Comparison of ENCODE assay signal across 2 cellular contexts in genomic region chr1:5599541-5599940, GRCh38.
TF ChIP-seq lines count a peak whose summit lies in the region.

No MANE protein-coding gene starts in this region.

TF ChIP-seq in SK-N-SH, 30 proteins besides CTCF, POLR2A, EP300 and RAD21 (continued from another document):
- TF ChIP-seq REST (IDR thresholded peaks at IDR 0.05; ENCODE audit: low read depth, low read length) (no peak), MXI1 (IDR thresholded peaks at IDR 0.05; ENCODE audit: low read depth, low read length) (no peak), GATA2 (CRISPR knock-in tag; IDR thresholded peaks at IDR 0.05) (no peak), TEAD4 (IDR thresholded peaks at IDR 0.05; ENCODE audit: borderline replicate concordance, insufficient read depth) (no peak), NFIC (IDR thresholded peaks at IDR 0.05; ENCODE audit: borderline replicate concordance) (no peak), NRF1 (IDR thresholded peaks at IDR 0.05; ENCODE audit: low read depth, low read length) (no peak), JUND (IDR thresholded peaks at IDR 0.05) (no peak), FOXJ3 (CRISPR knock-in tag; IDR thresholded peaks at IDR 0.05) (no peak), POLR2AphosphoS5 (IDR thresholded peaks at IDR 0.05; ENCODE audit: low read depth, low read length) (no peak), USF2 (IDR thresholded peaks at IDR 0.05; ENCODE audit: borderline replicate concordance, low read depth, low read length) (no peak)
TF ChIP-seq in SK-N-SH: peak in this region for 0.

TF ChIP-seq in SK-N-SH treated with all-trans-retinoic acid at 6 μM for 48 hours, 23 proteins besides CTCF, POLR2A, EP300 and RAD21 (continued from another document):
- no peak for TF ChIP-seq TSHZ2 (CRISPR knock-in tag; IDR thresholded peaks at IDR 0.05)
- no peak for TF ChIP-seq ZFP3 (CRISPR knock-in tag; IDR thresholded peaks at IDR 0.05)
- TF ChIP-seq ESRRG (CRISPR knock-in tag; IDR thresholded peaks at IDR 0.05): no peak
- TF ChIP-seq ARNTL (CRISPR knock-in tag; IDR thresholded peaks at IDR 0.05; ENCODE audit: borderline replicate concordance, low read depth): no peak
- TF ChIP-seq ZNF565 (CRISPR knock-in tag; conservative IDR thresholded peaks at IDR 0.05; ENCODE audit: low read depth): no peak
- TF ChIP-seq CSRNP3 (CRISPR knock-in tag; IDR thresholded peaks at IDR 0.05): no peak
- no peak for TF ChIP-seq GLIS3 (CRISPR knock-in tag; IDR thresholded peaks at IDR 0.05)
